In the genomic region with DNA sequence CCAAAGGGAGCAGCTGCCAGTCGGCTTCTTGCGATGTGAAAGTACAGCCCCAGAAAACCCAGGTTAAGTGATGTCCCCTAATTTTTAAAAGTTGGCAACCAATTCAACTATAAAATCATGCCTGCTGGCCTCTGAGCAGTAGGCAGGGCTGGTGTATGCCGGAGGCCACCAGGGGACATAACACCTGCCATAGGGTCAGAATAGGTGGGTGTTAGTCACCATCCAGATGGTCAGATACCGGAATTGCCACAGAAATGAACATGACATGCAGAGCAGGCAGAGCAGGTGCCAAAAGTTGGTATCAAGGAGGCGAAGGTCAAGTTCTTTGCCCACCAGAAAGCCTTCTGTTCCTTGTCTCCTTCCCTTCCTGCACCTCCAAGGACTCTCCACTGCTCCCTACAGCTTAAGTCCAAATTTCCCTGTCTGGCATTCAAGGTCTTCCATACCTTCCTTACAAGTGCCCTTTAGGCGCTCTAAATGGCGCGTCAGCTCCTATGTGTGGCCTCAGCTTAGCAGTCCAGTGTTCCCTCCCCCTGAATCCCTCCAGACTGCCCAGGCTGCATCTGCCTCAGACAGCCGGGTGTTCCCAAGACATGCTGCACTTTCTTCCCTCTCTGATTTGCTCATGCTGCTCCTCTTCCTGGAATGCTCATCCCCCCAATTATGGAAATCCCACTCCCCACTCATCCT, we compare ENCODE assay signal across 15 cellular contexts. TPM values are rescaled to one million over a fixed set of nuclear protein-coding genes. Genes with fewer than 3 reads are reported as not detected.
DNase-seq lines count a peak whose midpoint lies in the region; ATAC-seq and TF ChIP-seq lines count a peak whose summit lies in the region.
"Had no signal": no experiment of that assay in that cellular context is flagged by ENCODE, and none has a peak within 500 bp of the region (broad histone marks: within the 10 kb centered on the region; RNA-seq: fewer than 3 reads in every experiment).

No MANE protein-coding gene starts in this region.

- peaks cover 74% of the 10 kb centered on the region for H3K4me1 Mint-ChIP-seq in activated CD4-positive, alpha-beta memory T cell treated with anti-CD3 and anti-CD28 coated beads, Interleukin-2, amount 10 ng/mL, durations not matched to agents 7 days and 5 days
- H3K4me1 Mint-ChIP-seq in activated CD4-positive, alpha-beta memory T cell treated with anti-CD3 and anti-CD28 coated beads for 36 hours (ENCODE audit: low read depth): peaks cover 51% of the 10 kb centered on the region
- H3K4me1 Mint-ChIP-seq in type B pancreatic cell (ENCODE audit: unreplicated experiment): peaks cover 44% of the 10 kb centered on the region

- CTCF ChIA-PET in activated CD4-positive, alpha-beta memory T cell treated with anti-CD3 and anti-CD28 coated beads, Interleukin-2, amount 10 ng/mL, durations not matched to agents 7 days and 5 days (lab: Charles Lee): interaction anchor here (0.8 to 1.1 kb wide), 2 partner anchors 80 to 91 kb away, joined by 3 to 5 read pairs; no protein-coding TSS in a partner anchor
- CTCF ChIA-PET in activated CD4-positive, alpha-beta memory T cell treated with anti-CD3 and anti-CD28 coated beads for 36 hours (lab: Charles Lee): no interaction called here

- H3K4me1 ChIP-seq in BE2C: no peaks in the 10 kb centered on the region

- no peaks in the 10 kb centered on the region for H3K9me3 Mint-ChIP-seq in activated CD4-positive, alpha-beta memory T cell treated with anti-CD3 and anti-CD28 coated beads, Interleukin-2, amount 10 ng/mL, durations not matched to agents 7 days and 5 days
- H3K9me3 Mint-ChIP-seq in activated CD4-positive, alpha-beta memory T cell treated with anti-CD3 and anti-CD28 coated beads for 36 hours: no peaks in the 10 kb centered on the region
- no peaks in the 10 kb centered on the region for H3K9me3 Mint-ChIP-seq in type B pancreatic cell
- H3K9me3 Mint-ChIP-seq: naive B cell had no signal

- intact Hi-C loops in activated CD4-positive, alpha-beta memory T cell treated with anti-CD3 and anti-CD28 coated beads for 36 hours (cut with micrococcal nuclease): no loop called here
- intact Hi-C loops in cardiac septum (cut with DNase I): no loop called here

- TF ChIP-seq CTCF in WERI-Rb-1 (IDR thresholded peaks at IDR 0.05; ENCODE audit: low read depth, low read length): no peak
- no peak for TF ChIP-seq CTCF in type B pancreatic cell (conservative IDR thresholded peaks at IDR 0.05)
- no peak for TF ChIP-seq CTCF in BE2C (IDR thresholded peaks at IDR 0.05; ENCODE audit: low read depth, low read length)

- H3K4me3 Mint-ChIP-seq in activated CD4-positive, alpha-beta memory T cell treated with anti-CD3 and anti-CD28 coated beads, Interleukin-2, amount 10 ng/mL, durations not matched to agents 7 days and 5 days: no peak overlapping the region
- H3K4me3 Mint-ChIP-seq in activated CD4-positive, alpha-beta memory T cell treated with anti-CD3 and anti-CD28 coated beads for 36 hours: no peak overlapping the region
- no peak overlapping the region for H3K4me3 Mint-ChIP-seq in type B pancreatic cell

- POLR2A ChIA-PET in activated CD4-positive, alpha-beta memory T cell treated with anti-CD3 and anti-CD28 coated beads, Interleukin-2, amount 10 ng/mL, durations not matched to agents 7 days and 5 days (lab: Charles Lee): interaction anchor here (0.9 to 2.6 kb wide), 3 partner anchors 9 to 30 kb away, joined by 3 to 15 read pairs (median 10); no protein-coding TSS in a partner anchor
- POLR2A ChIA-PET in activated CD4-positive, alpha-beta memory T cell treated with anti-CD3 and anti-CD28 coated beads for 36 hours (lab: Charles Lee): interaction anchor here (1.0 kb wide), 1 partner anchor 24 kb away, joined by 3 read pairs; no protein-coding TSS in a partner anchor

- H3K36me3 ChIP-seq in WERI-Rb-1 (no peaks in the 10 kb centered on the region), BE2C (no peaks in the 10 kb centered on the region)
- H3K36me3 ChIP-seq: esophagus squamous epithelium had no signal

- DNase-seq in activated CD4-positive, alpha-beta memory T cell treated with anti-CD3 and anti-CD28 coated beads, Interleukin-2, amount 10 ng/mL, durations not matched to agents 7 days and 5 days: no peak
- no peak for DNase-seq in activated CD4-positive, alpha-beta memory T cell treated with anti-CD3 and anti-CD28 coated beads for 36 hours
- DNase-seq in WERI-Rb-1: peak; percentile 62
- peak; percentile 41 for DNase-seq in myocyte (ENCODE audit: low read depth)
- no peak for DNase-seq in type B pancreatic cell (ENCODE audit: extremely low spot score, unreplicated experiment)
- no peak for DNase-seq in BE2C
- DNase-seq in cardiac septum (ENCODE audit: low spot score): no peak
- DNase-seq: activated T-cell treated with anti-CD3 and anti-CD28 coated beads for 4 hours, amniotic stem cell, DMS153, esophagus squamous epithelium, left cardiac atrium, naive B cell, PC-3 had no signal

- H3K27ac ChIP-seq in WERI-Rb-1: peak overlapping the region; percentile 17
- H3K27ac ChIP-seq: esophagus squamous epithelium had no signal

- H3K36me3 Mint-ChIP-seq in activated CD4-positive, alpha-beta memory T cell treated with anti-CD3 and anti-CD28 coated beads, Interleukin-2, amount 10 ng/mL, durations not matched to agents 7 days and 5 days (ENCODE audit: low read depth): peaks cover 61% of the 10 kb centered on the region
- peaks cover 3% of the 10 kb centered on the region for H3K36me3 Mint-ChIP-seq in activated CD4-positive, alpha-beta memory T cell treated with anti-CD3 and anti-CD28 coated beads for 36 hours
- H3K36me3 Mint-ChIP-seq in type B pancreatic cell: no peaks in the 10 kb centered on the region

- no peak overlapping the region for H3K4me3 ChIP-seq in WERI-Rb-1 (ENCODE audit: low read depth, low read length)
- H3K4me3 ChIP-seq in BE2C (ENCODE audit: low read depth, low read length): no peak overlapping the region
- H3K4me3 ChIP-seq: esophagus squamous epithelium had no signal

- H3K9me3 ChIP-seq in WERI-Rb-1 (ENCODE audit: severe bottlenecking): no peaks in the 10 kb centered on the region
- H3K9me3 ChIP-seq in BE2C: no peaks in the 10 kb centered on the region
- H3K9me3 ChIP-seq: esophagus squamous epithelium had no signal

- no peaks in the 10 kb centered on the region for H3K27me3 Mint-ChIP-seq in activated CD4-positive, alpha-beta memory T cell treated with anti-CD3 and anti-CD28 coated beads, Interleukin-2, amount 10 ng/mL, durations not matched to agents 7 days and 5 days
- H3K27me3 Mint-ChIP-seq in activated CD4-positive, alpha-beta memory T cell treated with anti-CD3 and anti-CD28 coated beads for 36 hours: no peaks in the 10 kb centered on the region
- no peaks in the 10 kb centered on the region for H3K27me3 Mint-ChIP-seq in type B pancreatic cell
- H3K27me3 Mint-ChIP-seq: naive B cell had no signal

- ATAC-seq in GM21515 (IDR thresholded peaks at IDR 0.05; ENCODE audit: unreplicated experiment): no peak
- ATAC-seq: left cardiac atrium, PC-3 had no signal

- peak overlapping the region; percentile 6 for H3K27ac Mint-ChIP-seq in activated CD4-positive, alpha-beta memory T cell treated with anti-CD3 and anti-CD28 coated beads, Interleukin-2, amount 10 ng/mL, durations not matched to agents 7 days and 5 days
- H3K27ac Mint-ChIP-seq in activated CD4-positive, alpha-beta memory T cell treated with anti-CD3 and anti-CD28 coated beads for 36 hours: no peak overlapping the region
- H3K27ac Mint-ChIP-seq in type B pancreatic cell: peak overlapping the region; percentile 19

- H3K27me3 ChIP-seq in WERI-Rb-1 (ENCODE audit: insufficient read depth, low read depth, severe bottlenecking) (no peaks in the 10 kb centered on the region), BE2C (no peaks in the 10 kb centered on the region)
- H3K27me3 ChIP-seq: esophagus squamous epithelium had no signal

RNA-seq across cellular contexts. Expression of a gene that starts 45.1 kb away (rescaled TPM):
- 10 to 100 TPM; 83.0 to 89.1 TPM for total RNA-seq in activated CD4-positive, alpha-beta memory T cell treated with anti-CD3 and anti-CD28 coated beads, Interleukin-2, amount 10 ng/mL, durations not matched to agents 7 days and 5 days
- total RNA-seq in activated CD4-positive, alpha-beta memory T cell treated with anti-CD3 and anti-CD28 coated beads for 36 hours: 10 to 100 TPM; 36.3 to 37.0 TPM
- total RNA-seq in myocyte (0.94 and 1.3 TPM in 2 replicates), type B pancreatic cell (ENCODE audit: low replicate concordance) (18.6 and 21.6 TPM in 2 replicates), cardiac septum (11.0 TPM)
- 3.1 TPM for polyA plus RNA-seq in myocyte (2012)
- polyA plus RNA-seq in BE2C (2012; ENCODE audit: insufficient read depth, insufficient read length, low read depth): 0.54 TPM

Comparison
In these comparisons a context has a peak if more than half of its experiments do, and no peak if none do; other contexts are left out.
1. DNase-seq: peak in WERI-Rb-1 (single experiment) and myocyte (single experiment); none in activated CD4-positive, alpha-beta memory T cell treated with anti-CD3 and anti-CD28 coated beads, Interleukin-2, amount 10 ng/mL, durations not matched to agents 7 days and 5 days (single experiment), activated CD4-positive, alpha-beta memory T cell treated with anti-CD3 and anti-CD28 coated beads for 36 hours (single experiment), type B pancreatic cell (single experiment), BE2C (single experiment) and cardiac septum (single experiment).